8 cellular contexts compared by ENCODE assay signal in the genomic region with DNA sequence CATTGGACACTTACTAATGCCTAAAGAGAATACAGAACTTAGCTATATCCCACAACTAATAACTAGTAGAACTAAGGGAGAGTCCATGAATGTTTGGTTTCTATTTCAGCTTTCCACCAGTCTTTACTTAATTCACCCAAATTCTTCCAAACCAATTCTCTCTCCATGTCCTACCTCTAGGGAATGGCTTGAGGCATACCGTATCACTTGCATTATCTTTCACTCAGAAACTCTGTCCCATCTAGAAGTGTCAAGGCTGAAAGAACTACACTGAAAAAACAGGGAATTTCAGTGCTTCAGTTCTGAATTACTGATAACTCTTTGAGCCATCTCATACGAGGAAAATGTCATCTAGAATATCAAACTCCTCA. TPM values are rescaled to one million over a fixed set of nuclear protein-coding genes. Genes with fewer than 3 reads are reported as not detected.
DNase-seq lines count a peak whose midpoint lies in the region; ATAC-seq, FAIRE-seq and TF ChIP-seq lines count a peak whose summit lies in the region.

No MANE protein-coding gene starts in this region.

- H3K79me2 ChIP-seq in astrocyte (ENCODE audit: insufficient read depth, low read length): peaks cover 16% of the 10 kb centered on the region

- H3K27ac Mint-ChIP-seq in astrocyte (ENCODE audit: unreplicated experiment): peak overlapping the region; percentile 54

- intact Hi-C loops in heart right ventricle (cut with DNase I) (loop anchor here in 3 of 10 donors (10.0 kb wide), 2 partner anchors 325 to 1645 kb away; partner anchors contain the start of gene SMIM30 (in 2 of the 3)), cardiac septum (cut with DNase I) (loop anchor here (10.0 kb wide), 1 partner anchor 215 kb away; no protein-coding TSS in a partner anchor), lower leg skin (cut with DNase I; ENCODE audit: low total_unique reads) (no loop called here)

- peak overlapping the region; percentile 90 for H3K4me2 ChIP-seq in astrocyte (ENCODE audit: low read length)

- ATAC-seq in heart right ventricle (peak in 3 of 8 donors; percentile 1 to 11 (median 3)), GM19463 (IDR thresholded peaks at IDR 0.05; ENCODE audit: unreplicated experiment) (no peak)

- 0 to 1% methylated on average over 2 of the region's 2 CpGs for WGBS in heart right ventricle, 2 donors
- WGBS in lower leg skin, 2 donors: 0 to 2% methylated on average over 2 of the region's 2 CpGs
- WGBS in urinary bladder: 1% methylated on average over 2 of the region's 2 CpGs

- H3K27ac ChIP-seq in heart right ventricle: peak overlapping the region; percentile 86 to 97 (median 91)
- H3K27ac ChIP-seq in astrocyte (ENCODE audit: low read depth, low read length): peak overlapping the region; percentile 90
- no peak overlapping the region for H3K27ac ChIP-seq in urinary bladder (ENCODE audit: low read depth)

- peak overlapping the region; percentile 99 for H2AFZ ChIP-seq in astrocyte (ENCODE audit: low read depth, low read length)

- H3K4me3 Mint-ChIP-seq in astrocyte (ENCODE audit: unreplicated experiment): peak overlapping the region; percentile 87

- no peaks in the 10 kb centered on the region for H3K9me3 ChIP-seq in heart right ventricle
- no peaks in the 10 kb centered on the region for H3K9me3 ChIP-seq in astrocyte (ENCODE audit: insufficient read depth, low read depth, low read length)

- no peaks in the 10 kb centered on the region for H3K9me3 Mint-ChIP-seq in astrocyte (ENCODE audit: unreplicated experiment)

- TF ChIP-seq CTCF in heart right ventricle (IDR thresholded peaks at IDR 0.05) (no peak), astrocyte (IDR thresholded peaks at IDR 0.05; ENCODE audit: insufficient read depth, low read depth, low read length) (no peak), lower leg skin (IDR thresholded peaks at IDR 0.05) (no peak)

- H3K36me3 Mint-ChIP-seq in astrocyte (ENCODE audit: low read depth, unreplicated experiment): peaks cover 4% of the 10 kb centered on the region

- H3K4me1 Mint-ChIP-seq in astrocyte (ENCODE audit: low read depth, unreplicated experiment): peaks cover 10% of the 10 kb centered on the region

- no peak for FAIRE-seq in astrocyte (lab: Jason Lieb, UNC)

- peak overlapping the region; percentile 93 for H3K9ac ChIP-seq in astrocyte (ENCODE audit: low read length)

- H4K20me1 ChIP-seq in astrocyte (ENCODE audit: insufficient read depth, low read length): no peaks in the 10 kb centered on the region

- H3K36me3 ChIP-seq in heart right ventricle: peaks cover 0 to 7% (median under 1%) of the 10 kb centered on the region in 9 donors
- H3K36me3 ChIP-seq in astrocyte (ENCODE audit: insufficient read depth, low read length): peaks cover 2% of the 10 kb centered on the region
- no peaks in the 10 kb centered on the region for H3K36me3 ChIP-seq in urinary bladder (ENCODE audit: insufficient read depth)

- peak overlapping the region; percentile 64 to 99 (median 82) for H3K4me3 ChIP-seq in heart right ventricle
- peak overlapping the region; percentile 81 for H3K4me3 ChIP-seq in astrocyte (ENCODE audit: insufficient read depth, low read depth, low read length)
- H3K4me3 ChIP-seq in lower leg skin (ENCODE audit: low read depth, poor library complexity, severe bottlenecking): peak overlapping the region; percentile 84
- peak overlapping the region; percentile 77 for H3K4me3 ChIP-seq in urinary bladder (ENCODE audit: low read depth, low read length)

- peaks cover 0 to 25% (median 18%) of the 10 kb centered on the region in 9 donors for H3K4me1 ChIP-seq in heart right ventricle
- peaks cover 4% of the 10 kb centered on the region for H3K4me1 ChIP-seq in astrocyte (ENCODE audit: insufficient read depth, low read length)
- H3K4me1 ChIP-seq in urinary bladder (ENCODE audit: insufficient read depth): no peaks in the 10 kb centered on the region

- H3K27me3 ChIP-seq in heart right ventricle: no peaks in the 10 kb centered on the region
- H3K27me3 ChIP-seq in astrocyte (ENCODE audit: insufficient read depth, low read length): no peaks in the 10 kb centered on the region

- TF ChIP-seq POLR2A in lower leg skin (IDR thresholded peaks at IDR 0.05): no peak

- DNase-seq in heart right ventricle (no peak), cardiac septum (ENCODE audit: low spot score) (no peak), astrocyte (ENCODE audit: low read depth) (no peak), lower leg skin (ENCODE audit: low spot score in 2 of 2) (no peak), DMS53 treated with DMSO at 0.1 percent for 48 hours (lab: John Stamatoyannopoulos, UW; ENCODE audit: unreplicated experiment) (no peak), amniotic stem cell (lab: John Stamatoyannopoulos, UW) (no peak)

- H3K27me3 Mint-ChIP-seq in astrocyte (ENCODE audit: low read depth, unreplicated experiment): no peaks in the 10 kb centered on the region

RNA-seq across cellular contexts. Expression of gene TMEM168, which starts 0.8 kb away (rescaled TPM):
- 10 to 100 TPM; 15.2 to 23.7 (median 18.3) TPM for total RNA-seq in heart right ventricle
- polyA plus RNA-seq in heart right ventricle: 10 to 100 TPM in 1 of 2 donors, 1 to 10 TPM in 1; 9.6 to 14.4 TPM
- total RNA-seq in cardiac septum: 20.6 TPM
- 10.8 TPM in 2 replicates for total RNA-seq in astrocyte
- 10 to 100 TPM; 19.0 to 27.1 (median 24.9) TPM for total RNA-seq in lower leg skin
- total RNA-seq in urinary bladder: 84.2 TPM
- 16.4 TPM for polyA plus RNA-seq in urinary bladder
